ENCODE assay signal across 10 cellular contexts in genomic region chr15:76012021-76012551, GRCh38. TPM values are rescaled to one million over a fixed set of nuclear protein-coding genes. Genes with fewer than 3 reads are reported as not detected.
DNase-seq lines count a peak whose midpoint lies in the region; ATAC-seq, FAIRE-seq and TF ChIP-seq lines count a peak whose summit lies in the region.
"Had no signal": no experiment of that assay in that cellular context is flagged by ENCODE, and none has a peak within 500 bp of the region (broad histone marks: within the 10 kb centered on the region; RNA-seq: fewer than 3 reads in every experiment).

Gene NRG4 (minus strand): TSS chr15:76012424. CDS start chr15:76011230, 1,194 bp downstream.

- H3K4me3 ChIP-seq in bronchial epithelial cell (ENCODE audit: low read depth, low read length): peak within 1 kb of the TSS; percentile 18

- ATAC-seq in GM21367 (IDR thresholded peaks at IDR 0.05; ENCODE audit: unreplicated experiment) (no peak), GM18861 (IDR thresholded peaks at IDR 0.05; ENCODE audit: unreplicated experiment) (no peak)

- DNase-seq in Caki2 (ENCODE audit: low read depth) (peak; percentile 2), LoVo (ENCODE audit: low spot score) (peak; percentile 37), bronchial epithelial cell (ENCODE audit: low read depth) (peak; percentile 25), myocyte (ENCODE audit: low read depth) (peak; percentile 22), OCI-M2 (lab: John Stamatoyannopoulos, UW; ENCODE audit: unreplicated experiment) (no peak), nucleus accumbens (lab: John Stamatoyannopoulos, UW) (no peak)
- DNase-seq: hippocampal formation, NCI-H446 treated with DMSO at 0.1 percent for 48 hours had no signal

- FAIRE-seq in bronchial epithelial cell (lab: Jason Lieb, UNC): no peak

- TF ChIP-seq CTCF in bronchial epithelial cell (IDR thresholded peaks at IDR 0.05; ENCODE audit: insufficient read depth, low read length, severe bottlenecking): no peak

- H3K27me3 ChIP-seq in bronchial epithelial cell (ENCODE audit: control insufficient read depth, insufficient read depth, low read length): no peaks in the 10 kb centered on the region

- in situ Hi-C loops in Caki2 (cut with HindIII; ENCODE audit: low pct_unique_long_range_greater_than_20kb, low sequenced_read_pairs): no loop called here

- no peaks in the 10 kb centered on the region for H3K36me3 ChIP-seq in bronchial epithelial cell (ENCODE audit: control insufficient read depth, insufficient read depth, low read length)

RNA-seq across cellular contexts. Expression of gene NRG4, which starts in this region (rescaled TPM):
- 3.3 TPM in 1 of 2 replicates, not detected in the other for total RNA-seq in Caki2 (2014; rRNA removed; shearing (Covaris generic); ENCODE audit: low replicate concordance)
- 0.13 TPM in 1 of 2 replicates, not detected in the other for total RNA-seq in bronchial epithelial cell
- total RNA-seq in myocyte: not detected in 2 replicates
- 0.78 TPM for polyA plus RNA-seq in myocyte (2012)

Comparison
In these comparisons a context has a peak if more than half of its experiments do, and no peak if none do; other contexts are left out.
1. Peak in DNase-seq and H3K4me3 ChIP-seq in bronchial epithelial cell; RNA of the gene not detected or under 1 TPM.
2. Peak in DNase-seq in myocyte; RNA of the gene not detected or under 1 TPM.
3. DNase-seq: peak in Caki2 (single experiment) and LoVo (single experiment); none in OCI-M2 (single experiment) and nucleus accumbens (0 of 56).